1 cellular context compared by ENCODE assay signal in genomic region chr7:91847881-91848599, GRCh38.
TF ChIP-seq lines count a peak whose summit lies in the region.

No MANE protein-coding gene starts in this region.

TF ChIP-seq in K562, 482 proteins besides CTCF, POLR2A, EP300 and RAD21:
- TF ChIP-seq CHD7 (IDR thresholded peaks at IDR 0.05; ENCODE audit: low read depth, low read length) (no peak), MEF2A (IDR thresholded peaks at IDR 0.05; ENCODE audit: control insufficient read depth, low read depth, low read length) (0 out of 2 replicates have a peak, but pooled peaks have one; percentile 7)
